ENCODE assay signal across 10 cellular contexts in genomic region chr13:60583911-60584753, GRCh38.
DNase-seq lines count a peak whose midpoint lies in the region; ATAC-seq and TF ChIP-seq lines count a peak whose summit lies in the region.
"Had no signal": no experiment of that assay in that cellular context is flagged by ENCODE, and none has a peak within 500 bp of the region (broad histone marks: within the 10 kb centered on the region; RNA-seq: fewer than 3 reads in every experiment).

No MANE protein-coding gene starts in this region.

- DNase-seq in Ammon's horn (ENCODE audit: low spot score), result peak; percentile 66
- DNase-seq in astrocyte of the cerebellum (ENCODE audit: low read depth), result peak; percentile 49
- DNase-seq in mesendoderm, result peak; percentile 83
- DNase-seq in NCI-H446 (lab: John Stamatoyannopoulos, UW), result no peak
- DNase-seq in HK-2 (ENCODE audit: unreplicated experiment), result no peak
- DNase-seq: effector memory CD4-positive, alpha-beta T cell; right cardiac atrium had no signal

- no peak overlapping the region for H3K4ac ChIP-seq in mesendoderm (ENCODE audit: low read depth, low read length)

- H3K9ac ChIP-seq in mesendoderm (ENCODE audit: low read length), result no peak overlapping the region

- H2BK5ac ChIP-seq in mesendoderm (ENCODE audit: low read length), result peak overlapping the region; percentile 28

- ATAC-seq in HG02885 (IDR thresholded peaks at IDR 0.05; ENCODE audit: poor library complexity, unreplicated experiment), result peak; percentile 74
- ATAC-seq in GM19324 (IDR thresholded peaks at IDR 0.05; ENCODE audit: low FRiP score, unreplicated experiment), result no peak
- no peak for ATAC-seq in GM21619 (IDR thresholded peaks at IDR 0.05; ENCODE audit: unreplicated experiment)

- peak overlapping the region; percentile 25 for H3K27ac ChIP-seq in mesendoderm (ENCODE audit: low read depth, low read length)

- no peak overlapping the region for H2BK120ac ChIP-seq in mesendoderm (ENCODE audit: low read depth, low read length)

- no peaks in the 10 kb centered on the region for H3K79me1 ChIP-seq in mesendoderm (ENCODE audit: low read length)

- no peak overlapping the region for H3K23ac ChIP-seq in mesendoderm (ENCODE audit: low read length)

- no peaks in the 10 kb centered on the region for H3K79me2 ChIP-seq in mesendoderm (ENCODE audit: control insufficient read depth, insufficient read depth, low read length)

- H3K4me3 ChIP-seq in astrocyte of the cerebellum (ENCODE audit: low read depth, low read length) (no peak overlapping the region), mesendoderm (ENCODE audit: low read length) (no peak overlapping the region)

- no peak overlapping the region for H3K4me2 ChIP-seq in mesendoderm (ENCODE audit: low read length)

- H2AK5ac ChIP-seq in mesendoderm (ENCODE audit: low read length), result no peak overlapping the region

- H3K36me3 ChIP-seq in mesendoderm (ENCODE audit: control insufficient read depth, insufficient read depth, low read length), result no peaks in the 10 kb centered on the region

- H3K27me3 ChIP-seq in mesendoderm (ENCODE audit: insufficient read depth, low read length, poor library complexity), result no peaks in the 10 kb centered on the region

- no CpG with 5 or more reads among the region's 15 CpGs for WGBS in mesendoderm (ENCODE audit: extremely low coverage, insufficient coverage, low lambda C conversion rate)

- TF ChIP-seq CTCF in astrocyte of the cerebellum (IDR thresholded peaks at IDR 0.05; ENCODE audit: low read depth, low read length, missing control alignments), result no peak

- in situ Hi-C loops in astrocyte of the cerebellum (cut with HindIII; ENCODE audit: low sequenced_read_pairs), result no loop called here

- no peak overlapping the region for H2BK15ac ChIP-seq in mesendoderm (replicated peaks; ENCODE audit: low read depth)

- H4K8ac ChIP-seq in mesendoderm (ENCODE audit: low read depth, low read length), result no peak overlapping the region

- H3K4me1 ChIP-seq in mesendoderm (ENCODE audit: control insufficient read depth, low read depth, low read length), result peaks cover 4% of the 10 kb centered on the region

- H3K18ac ChIP-seq in mesendoderm (ENCODE audit: low read length), result peak overlapping the region; percentile 61

- H3K56ac ChIP-seq in mesendoderm (ENCODE audit: low read length), result peak overlapping the region; percentile 54

- no peak overlapping the region for H4K5ac ChIP-seq in mesendoderm (ENCODE audit: low read length)

Comparison
In these comparisons a context has a peak if more than half of its experiments do, and no peak if none do; other contexts are left out.
1. DNase-seq: peak in Ammon's horn (single experiment), astrocyte of the cerebellum (single experiment) and mesendoderm (single experiment); none in NCI-H446 (0 of 2) and HK-2 (single experiment).